1 cellular context compared by ENCODE assay signal in genomic region chr19:42282036-42282762, GRCh38.
TF ChIP-seq lines count a peak whose summit lies in the region.

No MANE protein-coding gene starts in this region.

TF ChIP-seq in liver, 16 proteins besides CTCF, POLR2A, EP300 and RAD21:
- TF ChIP-seq FOXA2 (IDR thresholded peaks at IDR 0.05) (no peak), HNF4A (conservative IDR thresholded peaks at IDR 0.05) (no peak), YY1 (IDR thresholded peaks at IDR 0.05) (no peak), RXRA (IDR thresholded peaks at IDR 0.05) (no peak), ATF3 (IDR thresholded peaks at IDR 0.05) (no peak), NR2F2 (IDR thresholded peaks at IDR 0.05) (no peak), GABPA (IDR thresholded peaks at IDR 0.05 in 1 of 2, conservative IDR thresholded peaks at IDR 0.05 in 1 of 2) (no peak), SP1 (IDR thresholded peaks at IDR 0.05) (no peak)
